16 cellular contexts compared by ENCODE assay signal in the genomic region with DNA sequence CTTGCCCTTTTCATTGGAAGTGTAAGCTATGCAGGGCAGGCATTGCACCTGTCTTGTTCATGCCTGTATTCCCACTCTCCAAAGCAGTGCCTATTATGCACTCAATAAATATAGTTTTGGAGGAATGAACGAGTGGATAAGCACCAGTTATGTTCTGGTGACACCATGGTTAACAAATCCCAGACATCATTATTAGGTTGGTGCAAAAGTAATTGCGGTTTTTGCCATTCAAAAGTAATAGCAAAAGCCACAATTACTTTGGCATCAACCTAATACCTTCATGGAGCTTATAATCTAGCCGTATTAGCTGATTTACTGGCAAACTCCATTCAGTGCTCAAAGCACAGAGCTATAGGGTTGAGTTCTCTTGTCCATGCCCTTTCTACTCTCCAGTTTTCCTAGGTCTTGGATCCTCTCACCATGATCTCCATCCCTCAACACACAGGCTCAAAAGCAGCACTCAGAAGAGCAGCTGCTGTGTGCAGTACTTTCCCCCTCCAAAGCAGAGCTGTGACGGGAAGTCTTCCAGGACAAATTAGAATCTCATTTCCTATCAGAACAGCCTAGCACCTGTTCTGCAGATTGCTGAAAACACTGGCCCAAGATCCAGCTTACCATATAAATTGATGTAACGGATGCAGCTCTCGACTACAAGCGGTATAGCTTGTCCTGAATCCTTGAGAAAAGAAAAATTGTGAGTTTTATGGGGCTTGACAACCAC.
"Had no signal": no experiment of that assay in that cellular context is flagged by ENCODE, and none has a peak within 500 bp of the region (broad histone marks: within the 10 kb centered on the region; RNA-seq: fewer than 3 reads in every experiment).

No MANE protein-coding gene starts in this region.

- H3K4me3 ChIP-seq: heart right ventricle, sigmoid colon, upper lobe of right lung had no signal

- H3K9me3 ChIP-seq: heart right ventricle, sigmoid colon, upper lobe of right lung had no signal

- ATAC-seq: heart right ventricle, left colon, upper lobe of right lung had no signal

- H3K36me3 ChIP-seq: sigmoid colon, upper lobe of right lung had no signal

- H3K27me3 ChIP-seq: heart right ventricle, sigmoid colon, upper lobe of right lung had no signal

- DNase-seq: activated CD4-positive, alpha-beta T cell treated with anti-CD3 and anti-CD28 coated beads for 1 hour; activated CD4-positive, alpha-beta T cell treated with anti-CD3 and anti-CD28 coated beads, Interleukin-2, amount 50 U/mL, for 1 hour; activated gamma-delta T cell treated with Interleukin-2 at 50 U/mL for 16 hours; activated T-cell treated with anti-CD3 and anti-CD28 coated beads, Interleukin-2, amount 50 U/mL, for 1 hour; aorta; central memory CD4-positive, alpha-beta T cell; cortex of kidney; heart right ventricle; left colon; occipital lobe; sigmoid colon; stimulated activated CD4-positive, alpha-beta T cell treated with anti-CD3 and anti-CD28 coated beads, Interleukin-4, amount 100 ng/mL, for 1 hour; stimulated activated naive CD4-positive, alpha-beta T cell; T-helper 1 cell; upper lobe of right lung; WERI-Rb-1 had no signal

- H3K27ac ChIP-seq: heart right ventricle, sigmoid colon, upper lobe of right lung, WERI-Rb-1 had no signal
